Comparison of ENCODE assay signal across 2 cellular contexts in the genomic region with DNA sequence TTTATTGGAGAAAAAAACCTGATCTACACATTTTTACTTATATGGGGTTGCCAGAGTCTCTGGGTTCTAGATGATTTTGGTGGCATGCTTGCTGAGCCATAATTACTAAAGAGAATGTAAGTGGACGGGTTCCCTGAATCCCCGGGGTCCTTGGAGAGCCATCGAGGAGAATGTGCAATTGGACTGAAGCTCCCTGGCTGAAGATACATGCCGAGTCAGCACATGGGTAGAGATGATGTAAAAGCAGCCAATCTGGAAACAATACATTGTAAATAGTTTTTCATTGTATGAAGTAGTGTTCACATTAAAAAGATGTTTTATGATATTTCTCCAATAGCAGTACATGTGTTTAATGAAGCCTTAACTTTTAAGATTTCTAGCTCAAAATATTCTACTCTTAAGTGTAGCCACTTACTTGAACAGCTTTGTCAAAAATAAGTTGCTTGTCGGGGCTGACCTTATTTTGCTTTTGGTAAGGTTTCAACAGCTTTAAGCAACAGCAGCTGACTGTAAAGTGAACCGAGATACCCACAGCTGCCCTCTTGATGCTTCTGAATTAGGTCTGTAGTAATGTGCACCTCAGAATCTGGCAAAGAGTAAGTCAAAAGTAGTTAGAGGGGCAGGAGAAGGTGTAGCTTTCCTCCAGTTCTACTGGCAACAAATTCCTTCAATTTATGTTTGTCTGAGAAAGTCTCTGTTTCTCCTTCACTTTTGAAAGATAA.
TF ChIP-seq lines count a peak whose summit lies in the region.

No MANE protein-coding gene starts in this region.

TF ChIP-seq in GM23338, 12 proteins besides CTCF, POLR2A, EP300 and RAD21 (continues in another document):
- no peak for TF ChIP-seq ZNF331 (CRISPR knock-in tag; IDR thresholded peaks at IDR 0.05; ENCODE audit: low read depth)
- TF ChIP-seq, protein P1, sequence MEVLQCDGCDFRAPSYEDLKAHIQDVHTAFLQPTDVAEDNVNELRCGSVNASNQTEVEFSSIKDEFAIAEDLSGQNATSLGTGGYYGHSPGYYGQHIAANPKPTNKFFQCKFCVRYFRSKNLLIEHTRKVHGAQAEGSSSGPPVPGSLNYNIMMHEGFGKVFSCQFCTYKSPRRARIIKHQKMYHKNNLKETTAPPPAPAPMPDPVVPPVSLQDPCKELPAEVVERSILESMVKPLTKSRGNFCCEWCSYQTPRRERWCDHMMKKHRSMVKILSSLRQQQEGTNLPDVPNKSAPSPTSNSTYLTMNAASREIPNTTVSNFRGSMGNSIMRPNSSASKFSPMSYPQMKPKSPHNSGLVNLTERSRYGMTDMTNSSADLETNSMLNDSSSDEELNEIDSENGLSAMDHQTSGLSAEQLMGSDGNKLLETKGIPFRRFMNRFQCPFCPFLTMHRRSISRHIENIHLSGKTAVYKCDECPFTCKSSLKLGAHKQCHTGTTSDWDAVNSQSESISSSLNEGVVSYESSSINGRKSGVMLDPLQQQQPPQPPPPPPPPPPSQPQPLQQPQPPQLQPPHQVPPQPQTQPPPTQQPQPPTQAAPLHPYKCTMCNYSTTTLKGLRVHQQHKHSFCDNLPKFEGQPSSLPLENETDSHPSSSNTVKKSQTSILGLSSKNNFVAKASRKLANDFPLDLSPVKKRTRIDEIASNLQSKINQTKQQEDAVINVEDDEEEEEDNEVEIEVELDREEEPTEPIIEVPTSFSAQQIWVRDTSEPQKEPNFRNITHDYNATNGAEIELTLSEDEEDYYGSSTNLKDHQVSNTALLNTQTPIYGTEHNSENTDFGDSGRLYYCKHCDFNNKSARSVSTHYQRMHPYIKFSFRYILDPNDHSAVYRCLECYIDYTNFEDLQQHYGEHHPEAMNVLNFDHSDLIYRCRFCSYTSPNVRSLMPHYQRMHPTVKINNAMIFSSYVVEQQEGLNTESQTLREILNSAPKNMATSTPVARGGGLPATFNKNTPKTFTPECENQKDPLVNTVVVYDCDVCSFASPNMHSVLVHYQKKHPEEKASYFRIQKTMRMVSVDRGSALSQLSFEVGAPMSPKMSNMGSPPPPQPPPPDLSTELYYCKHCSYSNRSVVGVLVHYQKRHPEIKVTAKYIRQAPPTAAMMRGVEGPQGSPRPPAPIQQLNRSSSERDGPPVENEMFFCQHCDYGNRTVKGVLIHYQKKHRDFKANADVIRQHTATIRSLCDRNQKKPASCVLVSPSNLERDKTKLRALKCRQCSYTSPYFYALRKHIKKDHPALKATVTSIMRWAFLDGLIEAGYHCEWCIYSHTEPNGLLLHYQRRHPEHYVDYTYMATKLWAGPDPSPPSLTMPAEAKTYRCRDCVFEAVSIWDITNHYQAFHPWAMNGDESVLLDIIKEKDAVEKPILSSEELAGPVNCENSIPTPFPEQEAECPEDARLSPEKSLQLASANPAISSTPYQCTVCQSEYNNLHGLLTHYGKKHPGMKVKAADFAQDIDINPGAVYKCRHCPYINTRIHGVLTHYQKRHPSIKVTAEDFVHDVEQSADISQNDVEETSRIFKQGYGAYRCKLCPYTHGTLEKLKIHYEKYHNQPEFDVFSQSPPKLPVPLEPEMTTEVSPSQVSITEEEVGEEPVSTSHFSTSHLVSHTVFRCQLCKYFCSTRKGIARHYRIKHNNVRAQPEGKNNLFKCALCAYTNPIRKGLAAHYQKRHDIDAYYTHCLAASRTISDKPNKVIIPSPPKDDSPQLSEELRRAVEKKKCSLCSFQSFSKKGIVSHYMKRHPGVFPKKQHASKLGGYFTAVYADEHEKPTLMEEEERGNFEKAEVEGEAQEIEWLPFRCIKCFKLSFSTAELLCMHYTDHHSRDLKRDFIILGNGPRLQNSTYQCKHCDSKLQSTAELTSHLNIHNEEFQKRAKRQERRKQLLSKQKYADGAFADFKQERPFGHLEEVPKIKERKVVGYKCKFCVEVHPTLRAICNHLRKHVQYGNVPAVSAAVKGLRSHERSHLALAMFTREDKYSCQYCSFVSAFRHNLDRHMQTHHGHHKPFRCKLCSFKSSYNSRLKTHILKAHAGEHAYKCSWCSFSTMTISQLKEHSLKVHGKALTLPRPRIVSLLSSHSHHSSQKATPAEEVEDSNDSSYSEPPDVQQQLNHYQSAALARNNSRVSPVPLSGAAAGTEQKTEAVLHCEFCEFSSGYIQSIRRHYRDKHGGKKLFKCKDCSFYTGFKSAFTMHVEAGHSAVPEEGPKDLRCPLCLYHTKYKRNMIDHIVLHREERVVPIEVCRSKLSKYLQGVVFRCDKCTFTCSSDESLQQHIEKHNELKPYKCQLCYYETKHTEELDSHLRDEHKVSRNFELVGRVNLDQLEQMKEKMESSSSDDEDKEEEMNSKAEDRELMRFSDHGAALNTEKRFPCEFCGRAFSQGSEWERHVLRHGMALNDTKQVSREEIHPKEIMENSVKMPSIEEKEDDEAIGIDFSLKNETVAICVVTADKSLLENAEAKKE (CRISPR knock-in tag; IDR thresholded peaks at IDR 0.05) = no peak
- no peak for TF ChIP-seq STAT1 (IDR thresholded peaks at IDR 0.05; ENCODE audit: unreplicated experiment)
- no peak for TF ChIP-seq CREB1 (CRISPR knock-in tag; IDR thresholded peaks at IDR 0.05; ENCODE audit: low read depth)
- TF ChIP-seq EZH2phosphoT487 (IDR thresholded peaks at IDR 0.05; ENCODE audit: unreplicated experiment) = no peak
- no peak for TF ChIP-seq POLR2AphosphoS5 (IDR thresholded peaks at IDR 0.05; ENCODE audit: low read depth)
- TF ChIP-seq, protein P2, sequence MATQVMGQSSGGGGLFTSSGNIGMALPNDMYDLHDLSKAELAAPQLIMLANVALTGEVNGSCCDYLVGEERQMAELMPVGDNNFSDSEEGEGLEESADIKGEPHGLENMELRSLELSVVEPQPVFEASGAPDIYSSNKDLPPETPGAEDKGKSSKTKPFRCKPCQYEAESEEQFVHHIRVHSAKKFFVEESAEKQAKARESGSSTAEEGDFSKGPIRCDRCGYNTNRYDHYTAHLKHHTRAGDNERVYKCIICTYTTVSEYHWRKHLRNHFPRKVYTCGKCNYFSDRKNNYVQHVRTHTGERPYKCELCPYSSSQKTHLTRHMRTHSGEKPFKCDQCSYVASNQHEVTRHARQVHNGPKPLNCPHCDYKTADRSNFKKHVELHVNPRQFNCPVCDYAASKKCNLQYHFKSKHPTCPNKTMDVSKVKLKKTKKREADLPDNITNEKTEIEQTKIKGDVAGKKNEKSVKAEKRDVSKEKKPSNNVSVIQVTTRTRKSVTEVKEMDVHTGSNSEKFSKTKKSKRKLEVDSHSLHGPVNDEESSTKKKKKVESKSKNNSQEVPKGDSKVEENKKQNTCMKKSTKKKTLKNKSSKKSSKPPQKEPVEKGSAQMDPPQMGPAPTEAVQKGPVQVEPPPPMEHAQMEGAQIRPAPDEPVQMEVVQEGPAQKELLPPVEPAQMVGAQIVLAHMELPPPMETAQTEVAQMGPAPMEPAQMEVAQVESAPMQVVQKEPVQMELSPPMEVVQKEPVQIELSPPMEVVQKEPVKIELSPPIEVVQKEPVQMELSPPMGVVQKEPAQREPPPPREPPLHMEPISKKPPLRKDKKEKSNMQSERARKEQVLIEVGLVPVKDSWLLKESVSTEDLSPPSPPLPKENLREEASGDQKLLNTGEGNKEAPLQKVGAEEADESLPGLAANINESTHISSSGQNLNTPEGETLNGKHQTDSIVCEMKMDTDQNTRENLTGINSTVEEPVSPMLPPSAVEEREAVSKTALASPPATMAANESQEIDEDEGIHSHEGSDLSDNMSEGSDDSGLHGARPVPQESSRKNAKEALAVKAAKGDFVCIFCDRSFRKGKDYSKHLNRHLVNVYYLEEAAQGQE (IDR thresholded peaks at IDR 0.05; ENCODE audit: unreplicated experiment) = no peak
- TF ChIP-seq, protein P3, sequence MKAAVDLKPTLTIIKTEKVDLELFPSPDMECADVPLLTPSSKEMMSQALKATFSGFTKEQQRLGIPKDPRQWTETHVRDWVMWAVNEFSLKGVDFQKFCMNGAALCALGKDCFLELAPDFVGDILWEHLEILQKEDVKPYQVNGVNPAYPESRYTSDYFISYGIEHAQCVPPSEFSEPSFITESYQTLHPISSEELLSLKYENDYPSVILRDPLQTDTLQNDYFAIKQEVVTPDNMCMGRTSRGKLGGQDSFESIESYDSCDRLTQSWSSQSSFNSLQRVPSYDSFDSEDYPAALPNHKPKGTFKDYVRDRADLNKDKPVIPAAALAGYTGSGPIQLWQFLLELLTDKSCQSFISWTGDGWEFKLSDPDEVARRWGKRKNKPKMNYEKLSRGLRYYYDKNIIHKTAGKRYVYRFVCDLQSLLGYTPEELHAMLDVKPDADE (IDR thresholded peaks at IDR 0.05) = no peak

TF ChIP-seq in endothelial cell of umbilical vein, 7 proteins besides CTCF, POLR2A, EP300 and RAD21:
- no peak for TF ChIP-seq EZH2 (IDR thresholded peaks at IDR 0.05; ENCODE audit: borderline replicate concordance, low read depth, low read length, severe bottlenecking)
- TF ChIP-seq JUN (IDR thresholded peaks at IDR 0.05; ENCODE audit: borderline replicate concordance, insufficient read depth, insufficient read length, low read depth) = no peak
- no peak for TF ChIP-seq POLR2AphosphoS5 (IDR thresholded peaks at IDR 0.05; ENCODE audit: insufficient read depth, low read depth, low read length)
- TF ChIP-seq FOS (IDR thresholded peaks at IDR 0.05; ENCODE audit: borderline replicate concordance, insufficient read depth, low read length) = no peak
- TF ChIP-seq GATA2 (IDR thresholded peaks at IDR 0.05; ENCODE audit: insufficient read depth, insufficient read length, low read depth, low read length) = no peak
- TF ChIP-seq MYC (IDR thresholded peaks at IDR 0.05; ENCODE audit: low read depth, low read length) = no peak
- TF ChIP-seq, protein P4, sequence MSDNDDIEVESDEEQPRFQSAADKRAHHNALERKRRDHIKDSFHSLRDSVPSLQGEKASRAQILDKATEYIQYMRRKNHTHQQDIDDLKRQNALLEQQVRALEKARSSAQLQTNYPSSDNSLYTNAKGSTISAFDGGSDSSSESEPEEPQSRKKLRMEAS (IDR thresholded peaks at IDR 0.05; ENCODE audit: insufficient read depth, insufficient read length) = no peak
